10 cellular contexts compared by ENCODE assay signal in genomic region chr14:63650336-63650952, GRCh38. TPM values are rescaled to one million over a fixed set of nuclear protein-coding genes. Genes with fewer than 3 reads are reported as not detected.
DNase-seq lines count a peak whose midpoint lies in the region; ATAC-seq and TF ChIP-seq lines count a peak whose summit lies in the region.
"Had no signal": no experiment of that assay in that cellular context is flagged by ENCODE, and none has a peak within 500 bp of the region (broad histone marks: within the 10 kb centered on the region; RNA-seq: fewer than 3 reads in every experiment).

No MANE protein-coding gene starts in this region.

- POLR2A ChIA-PET in CD8-positive, alpha-beta T cell (lab: Charles Lee) = interaction anchor here (0.8 to 3.5 kb wide), 17 partner anchors 8 to 852 kb away, joined by 3 to 63 read pairs (median 5); partner anchors contain the start of genes PPP2R5E, SGPP1 and WDR89
- POLR2A ChIA-PET in IMR-90 (lab: Charles Lee; ENCODE audit: unreplicated experiment) = interaction anchor here (0.7 kb wide), 1 partner anchor 18 kb away, joined by 4 read pairs; no protein-coding TSS in a partner anchor

- no peak overlapping the region for H2AFZ ChIP-seq in IMR-90 (replicated peaks; ENCODE audit: low read length, poor library complexity)

- H3K18ac ChIP-seq in IMR-90 (ENCODE audit: low read depth, low read length) = peak overlapping the region; percentile 37; the same call in 1 of the 2 replicates

- no peaks in the 10 kb centered on the region for H3K36me3 ChIP-seq in CD8-positive, alpha-beta T cell (ENCODE audit: insufficient read depth, low read length)
- no peaks in the 10 kb centered on the region for H3K36me3 ChIP-seq in IMR-90 (ENCODE audit: control insufficient read depth, insufficient read depth, low read length)

- H3K4ac ChIP-seq in IMR-90 (ENCODE audit: low read depth, low read length) = no peak overlapping the region

- H3K27me3 ChIP-seq in CD8-positive, alpha-beta T cell (ENCODE audit: insufficient read depth, low read length) = no peaks in the 10 kb centered on the region
- H3K27me3 ChIP-seq in IMR-90 (ENCODE audit: control insufficient read depth, insufficient read depth, low read length) = no peaks in the 10 kb centered on the region
- H3K27me3 ChIP-seq: BLaER1 had no signal

- ATAC-seq in CD8-positive, alpha-beta T cell = peak; percentile 96
- ATAC-seq in IMR-90 (ENCODE audit: low read depth) (peak; percentile 22; the same call in 1 of the 2 replicates), HG03095 (IDR thresholded peaks at IDR 0.05; ENCODE audit: unreplicated experiment) (no peak), HG03280 (IDR thresholded peaks at IDR 0.05; ENCODE audit: unreplicated experiment) (no peak)

- no peaks in the 10 kb centered on the region for H3K79me1 ChIP-seq in IMR-90 (ENCODE audit: low read depth in 1 of 2, low read length in 2 of 2)

- TF ChIP-seq CTCF in CD8-positive, alpha-beta T cell (IDR thresholded peaks at IDR 0.05) = no peak
- no peak for TF ChIP-seq CTCF in IMR-90 (conservative IDR thresholded peaks at IDR 0.05; ENCODE audit: low read depth, low read length)

- dilution Hi-C loops in IMR-90 (cut with HindIII; ENCODE audit: low sequenced_read_pairs, unreplicated experiment) = no loop called here

- no peaks in the 10 kb centered on the region; the same call in 1 of the 2 replicates for H3K9me1 ChIP-seq in IMR-90 (ENCODE audit: insufficient read depth, low read length)

- 0 out of 2 replicates have a peak overlapping the region, but pooled peaks have one; percentile 1 for H4K5ac ChIP-seq in IMR-90 (ENCODE audit: low read depth, low read length)

- no peak for TF ChIP-seq POLR2A in IMR-90 (IDR thresholded peaks at IDR 0.05; ENCODE audit: low read depth, low read length)

- H4K8ac ChIP-seq in IMR-90 (ENCODE audit: low read depth in 2 of 2, low read length in 2 of 2) = no peak overlapping the region

- H3K4me2 ChIP-seq in IMR-90 (ENCODE audit: low read depth, low read length) = no peak overlapping the region; the same call in 1 of the 2 replicates
- H3K4me2 ChIP-seq: BLaER1 had no signal

- peaks cover 52% of the 10 kb centered on the region for H3K4me1 Mint-ChIP-seq in CD8-positive, alpha-beta T cell (ENCODE audit: low read depth)
- H3K4me1 Mint-ChIP-seq in activated T-helper 2 cell treated with anti-CD3 and anti-CD28 coated beads, Interferon-gamma antibody, Interleukin-2, Interleukin-4, amounts not matched to agents 10 μg/mL and 5 μg/mL and 100 μg/mL, durations not matched to agents 14 hours and 24 hours and 36 hours (ENCODE audit: low read depth) = peaks cover 23% of the 10 kb centered on the region

- no TSS peak for BruUV-seq in IMR-90 (replicated peaks; lab: Mats Ljungman, UMichigan)

- intact Hi-C loops in CD8-positive, alpha-beta T cell (cut with DNase I, micrococcal nuclease) = loop anchor here (1.0 to 5.0 kb wide), 3 partner anchors 8 to 1452 kb away; partner anchors contain the start of gene MAX (in 1 of the 2)
- intact Hi-C loops in IMR-90 (cut with micrococcal nuclease) = no loop called here
- intact Hi-C loops in activated T-helper 2 cell treated with anti-CD3 and anti-CD28 coated beads, Interferon-gamma antibody, Interleukin-2, Interleukin-4, amounts not matched to agents 10 μg/mL and 5 μg/mL and 100 μg/mL, durations not matched to agents 14 hours and 24 hours and 36 hours (cut with micrococcal nuclease) = loop anchor here (1.0 kb wide), 1 partner anchor 8 kb away; no protein-coding TSS in a partner anchor

- peak; percentile 19 to 79 (median 49) for DNase-seq in CD8-positive, alpha-beta T cell
- DNase-seq in IMR-90 (peak; percentile 42), renal cortical epithelial cell (ENCODE audit: low read depth) (peak; percentile 35), SK-N-DZ (ENCODE audit: low spot score) (no peak), NCI-H2227 (lab: John Stamatoyannopoulos, UW; ENCODE audit: unreplicated experiment) (no peak)
- DNase-seq in activated T-helper 2 cell treated with anti-CD3 and anti-CD28 coated beads, Interferon-gamma antibody, Interleukin-2, Interleukin-4, amounts not matched to agents 10 μg/mL and 5 μg/mL and 100 μg/mL, durations not matched to agents 14 hours and 24 hours and 36 hours (ENCODE audit: low spot score) = no peak
- DNase-seq: H7 had no signal

- H3K4me3 ChIP-seq in CD8-positive, alpha-beta T cell (ENCODE audit: low read depth, low read length) = peak overlapping the region; percentile 26
- no peak overlapping the region for H3K4me3 ChIP-seq in IMR-90 (ENCODE audit: insufficient read depth, low read depth, low read length)
- H3K4me3 ChIP-seq: BLaER1 had no signal

- H3K14ac ChIP-seq in IMR-90 (replicated peaks; ENCODE audit: low read depth, low read length) = no peak overlapping the region

- no peaks in the 10 kb centered on the region for H3K27me3 Mint-ChIP-seq in CD8-positive, alpha-beta T cell (ENCODE audit: low read depth)
- no peaks in the 10 kb centered on the region for H3K27me3 Mint-ChIP-seq in activated T-helper 2 cell treated with anti-CD3 and anti-CD28 coated beads, Interferon-gamma antibody, Interleukin-2, Interleukin-4, amounts not matched to agents 10 μg/mL and 5 μg/mL and 100 μg/mL, durations not matched to agents 14 hours and 24 hours and 36 hours (ENCODE audit: low read depth)

- no peak overlapping the region for H3K9ac ChIP-seq in IMR-90 (ENCODE audit: low read depth, low read length)
- H3K9ac ChIP-seq: BLaER1 had no signal

- no peak overlapping the region for H2BK15ac ChIP-seq in IMR-90 (ENCODE audit: low read depth, low read length)

- H3K4me1 ChIP-seq in CD8-positive, alpha-beta T cell (ENCODE audit: insufficient read depth, low read length) = peaks cover 40% of the 10 kb centered on the region
- H3K4me1 ChIP-seq in IMR-90 (ENCODE audit: control insufficient read depth, insufficient read depth, low read length) = peaks cover 2% of the 10 kb centered on the region; the same call in 1 of the 2 replicates
- H3K4me1 ChIP-seq: BLaER1 had no signal

- TF ChIP-seq RAD21 in IMR-90 (IDR thresholded peaks at IDR 0.05; ENCODE audit: low read length) = no peak

- peaks cover 28% of the 10 kb centered on the region for H3K36me3 Mint-ChIP-seq in CD8-positive, alpha-beta T cell
- H3K36me3 Mint-ChIP-seq in activated T-helper 2 cell treated with anti-CD3 and anti-CD28 coated beads, Interferon-gamma antibody, Interleukin-2, Interleukin-4, amounts not matched to agents 10 μg/mL and 5 μg/mL and 100 μg/mL, durations not matched to agents 14 hours and 24 hours and 36 hours (ENCODE audit: low read depth) = peaks cover 22% of the 10 kb centered on the region

- no peak overlapping the region for H2AK5ac ChIP-seq in IMR-90 (ENCODE audit: low read depth, low read length)

- H2BK5ac ChIP-seq in IMR-90 (ENCODE audit: low read depth, low read length, poor library complexity, severe bottlenecking) = peak overlapping the region; percentile 26

- peak overlapping the region; percentile 69 for H3K4me3 Mint-ChIP-seq in CD8-positive, alpha-beta T cell
- H3K4me3 Mint-ChIP-seq in activated T-helper 2 cell treated with anti-CD3 and anti-CD28 coated beads, Interferon-gamma antibody, Interleukin-2, Interleukin-4, amounts not matched to agents 10 μg/mL and 5 μg/mL and 100 μg/mL, durations not matched to agents 14 hours and 24 hours and 36 hours (ENCODE audit: low read depth) = peak overlapping the region; percentile 13

- no peaks in the 10 kb centered on the region for H3K9me3 ChIP-seq in CD8-positive, alpha-beta T cell (ENCODE audit: low read length)
- no peaks in the 10 kb centered on the region for H3K9me3 ChIP-seq in IMR-90 (ENCODE audit: control insufficient read depth, insufficient read depth, low read length)
- H3K9me3 ChIP-seq: BLaER1 had no signal

- no peak overlapping the region for H2AK9ac ChIP-seq in IMR-90 (replicated peaks; ENCODE audit: low read depth, low read length, poor library complexity)

- H4K91ac ChIP-seq in IMR-90 (ENCODE audit: insufficient read depth, low read depth, low read length) = no peak overlapping the region

- no peaks in the 10 kb centered on the region for H3K9me3 Mint-ChIP-seq in CD8-positive, alpha-beta T cell
- H3K9me3 Mint-ChIP-seq in activated T-helper 2 cell treated with anti-CD3 and anti-CD28 coated beads, Interferon-gamma antibody, Interleukin-2, Interleukin-4, amounts not matched to agents 10 μg/mL and 5 μg/mL and 100 μg/mL, durations not matched to agents 14 hours and 24 hours and 36 hours = no peaks in the 10 kb centered on the region

- H2BK20ac ChIP-seq in IMR-90 (ENCODE audit: low read depth, low read length) = no peak overlapping the region

- no CpG with 5 or more reads among the region's 3 CpGs for WGBS in IMR-90 (ENCODE audit: extremely low coverage in 2 of 2, insufficient read length in 1 of 2), 2 experiments

- H3K23ac ChIP-seq in IMR-90 (ENCODE audit: low read depth, low read length) = no peak overlapping the region

- no peaks in the 10 kb centered on the region for H4K20me1 ChIP-seq in IMR-90 (ENCODE audit: insufficient read depth, low read length)
- H4K20me1 ChIP-seq: BLaER1 had no signal

- H3K27ac Mint-ChIP-seq in CD8-positive, alpha-beta T cell = peak overlapping the region; percentile 100
- peak overlapping the region; percentile 88 for H3K27ac Mint-ChIP-seq in activated T-helper 2 cell treated with anti-CD3 and anti-CD28 coated beads, Interferon-gamma antibody, Interleukin-2, Interleukin-4, amounts not matched to agents 10 μg/mL and 5 μg/mL and 100 μg/mL, durations not matched to agents 14 hours and 24 hours and 36 hours

- in situ Hi-C loops in IMR-90 (cut with MboI; ENCODE audit: low sequenced_read_pairs) = no loop called here

- H3K56ac ChIP-seq in IMR-90 (ENCODE audit: extremely low read depth, insufficient read depth, low read length) = no peak overlapping the region

- no peak overlapping the region for H2BK120ac ChIP-seq in IMR-90 (ENCODE audit: low read depth, low read length)

- peak overlapping the region; percentile 78 for H3K27ac ChIP-seq in CD8-positive, alpha-beta T cell (ENCODE audit: low read depth, low read length)
- no peak overlapping the region for H3K27ac ChIP-seq in IMR-90 (ENCODE audit: insufficient read depth, low read length)
- H3K27ac ChIP-seq: BLaER1 had no signal

- CTCF ChIA-PET in CD8-positive, alpha-beta T cell (lab: Charles Lee) = interaction anchor here (0.6 to 4.0 kb wide), 10 partner anchors 9 to 120 kb away, joined by 3 to 24 read pairs (median 4); partner anchors contain the start of genes SGPP1 and WDR89
- CTCF ChIA-PET in IMR-90 (lab: Yijun Ruan, JAX) = interaction anchor here (0.6 to 1.4 kb wide), 2 partner anchors 120 to 125 kb away, joined by 3 to 7 read pairs; no protein-coding TSS in a partner anchor

RNA-seq across cellular contexts. Expression of gene WDR89, which starts 8.8 kb away (rescaled TPM):
- total RNA-seq in CD8-positive, alpha-beta T cell = 10 to 100 TPM; 13.6 to 13.7 TPM
- total RNA-seq in IMR-90 (2012; rRNA removed) = 10.2 and 22.5 TPM in 2 replicates
- polyA plus RNA-seq in IMR-90 (2012; rRNA removed) = 3.2 and 4.3 TPM in 2 replicates
- 0.34 and 0.52 TPM in 2 replicates for polyA plus RNA-seq in IMR-90 (2012; cell fraction: cytosol; rRNA removed)
- polyA plus RNA-seq in IMR-90 (2012; cell fraction: nucleus; rRNA removed; ENCODE audit: low replicate concordance) = 0.18 and 1.6 TPM in 2 replicates
- 25.5 and 25.9 TPM in 2 replicates for total RNA-seq in activated T-helper 2 cell treated with anti-CD3 and anti-CD28 coated beads, Interferon-gamma antibody, Interleukin-2, Interleukin-4, amounts not matched to agents 10 μg/mL and 5 μg/mL and 100 μg/mL, durations not matched to agents 14 hours and 24 hours and 36 hours
- 21.4 and 26.0 TPM in 2 replicates for total RNA-seq in renal cortical epithelial cell
- 15.9 and 16.1 TPM in 2 replicates for polyA plus RNA-seq in SK-N-DZ (2014; cell fraction: cytosol; rRNA removed)
- polyA plus RNA-seq in SK-N-DZ (2014; cell fraction: nucleus; rRNA removed) = 7.3 and 8.7 TPM in 2 replicates

Comparison
In these comparisons a context has a peak if more than half of its experiments do, and no peak if none do; other contexts are left out.
1. ATAC-seq: peak in CD8-positive, alpha-beta T cell (single experiment) and IMR-90 (single experiment); none in HG03095 (single experiment) and HG03280 (single experiment).
2. DNase-seq: peak in CD8-positive, alpha-beta T cell (7 of 7), IMR-90 (single experiment) and renal cortical epithelial cell (single experiment); none in activated T-helper 2 cell treated with anti-CD3 and anti-CD28 coated beads, Interferon-gamma antibody, Interleukin-2, Interleukin-4, amounts not matched to agents 10 μg/mL and 5 μg/mL and 100 μg/mL, durations not matched to agents 14 hours and 24 hours and 36 hours (single experiment), SK-N-DZ (single experiment) and NCI-H2227 (single experiment).